ENCODE assay signal across 19 cellular contexts in the genomic region with DNA sequence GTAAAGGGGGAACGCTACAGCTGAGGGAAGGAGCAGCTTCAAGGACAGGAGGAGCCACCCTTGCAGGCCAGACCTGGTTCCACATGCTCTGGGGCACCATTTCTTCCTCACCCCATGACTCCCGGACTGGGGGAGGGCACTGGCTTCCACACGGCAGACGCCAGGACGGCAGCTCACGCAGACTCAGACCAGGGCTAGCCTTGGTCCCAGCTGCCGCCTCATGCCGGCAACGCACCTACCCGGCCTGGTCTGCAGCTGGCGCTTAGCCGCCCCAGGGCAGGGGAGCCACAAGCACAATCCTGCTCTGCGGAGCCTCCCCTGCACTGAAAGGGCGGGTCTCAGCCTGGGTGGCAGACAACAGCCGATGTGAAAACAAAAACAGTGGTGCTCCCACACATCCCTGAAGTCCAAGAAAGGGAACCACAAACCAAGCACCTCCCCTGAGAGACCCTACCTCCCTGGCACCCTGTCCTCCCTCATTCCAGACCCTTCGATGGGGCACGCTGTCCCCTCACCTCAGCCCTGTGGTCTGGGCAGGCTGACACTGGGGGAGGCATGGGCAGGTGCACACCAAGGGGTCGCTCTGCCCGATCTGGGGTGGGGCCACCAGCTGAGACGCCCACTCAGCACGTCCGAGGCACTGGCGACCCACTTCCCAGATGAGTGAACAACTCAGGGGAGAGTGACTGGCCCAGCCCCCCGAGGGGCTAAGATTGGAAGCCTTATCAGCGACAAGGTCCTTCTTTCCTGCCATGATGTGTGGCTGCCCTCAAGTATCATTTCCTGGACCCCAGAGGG.
DNase-seq lines count a peak whose midpoint lies in the region; ATAC-seq and TF ChIP-seq lines count a peak whose summit lies in the region.
"Had no signal": no experiment of that assay in that cellular context is flagged by ENCODE, and none has a peak within 500 bp of the region (broad histone marks: within the 10 kb centered on the region; RNA-seq: fewer than 3 reads in every experiment).

No MANE protein-coding gene starts in this region.

- no peaks in the 10 kb centered on the region for H3K9me3 Mint-ChIP-seq in activated CD4-positive, alpha-beta T cell treated with anti-CD3 and anti-CD28 coated beads for 36 hours (ENCODE audit: low read depth)
- H3K9me3 Mint-ChIP-seq: neural crest cell; stimulated activated naive CD8-positive, alpha-beta T cell treated with anti-CD3 and anti-CD28 coated beads, Interleukin-15, Interleukin-2, amounts not matched to agents 100 ng/mL and 50 ng/mL, for 24 hours had no signal

- H3K36me3 ChIP-seq in spleen, result peaks cover 0 to 86% (median 10%) of the 10 kb centered on the region in 6 donors

- TF ChIP-seq POLR2A in spleen (IDR thresholded peaks at IDR 0.05), result no peak

- no peak overlapping the region for H3K4me3 Mint-ChIP-seq in activated CD4-positive, alpha-beta T cell treated with anti-CD3 and anti-CD28 coated beads for 36 hours
- H3K4me3 Mint-ChIP-seq: neural crest cell; stimulated activated naive CD8-positive, alpha-beta T cell treated with anti-CD3 and anti-CD28 coated beads, Interleukin-15, Interleukin-2, amounts not matched to agents 100 ng/mL and 50 ng/mL, for 24 hours had no signal

- peaks cover 8% of the 10 kb centered on the region for H3K36me3 Mint-ChIP-seq in activated CD4-positive, alpha-beta T cell treated with anti-CD3 and anti-CD28 coated beads for 36 hours (ENCODE audit: low read depth)

- peak overlapping the region; percentile 55; the same call in 1 of the 2 replicates for H3K27ac ChIP-seq in RWPE1
- H3K27ac ChIP-seq in foreskin keratinocyte, result no peak overlapping the region
- H3K27ac ChIP-seq in spleen, result no peak overlapping the region

- ATAC-seq in foreskin keratinocyte, result peak; percentile 91
- ATAC-seq in activated CD4-positive, alpha-beta T cell treated with anti-CD3 and anti-CD28 coated beads for 36 hours, result no peak
- ATAC-seq: HCT116, PC-3 had no signal

- H3K9me3 ChIP-seq in spleen, result no peaks in the 10 kb centered on the region

- CTCF ChIA-PET in RWPE1 (lab: Yijun Ruan, JAX), result interaction anchor here (0.7 kb wide), 1 partner anchor 14 kb away, joined by 4 read pairs; no protein-coding TSS in a partner anchor
- CTCF ChIA-PET in activated CD4-positive, alpha-beta T cell treated with anti-CD3 and anti-CD28 coated beads for 36 hours (lab: Charles Lee), result no interaction called here

- H3K27ac Mint-ChIP-seq in activated CD4-positive, alpha-beta T cell treated with anti-CD3 and anti-CD28 coated beads for 36 hours, result no peak overlapping the region
- H3K27ac Mint-ChIP-seq: stimulated activated naive CD8-positive, alpha-beta T cell treated with anti-CD3 and anti-CD28 coated beads, Interleukin-15, Interleukin-2, amounts not matched to agents 100 ng/mL and 50 ng/mL, for 24 hours had no signal

- no peaks in the 10 kb centered on the region for H3K27me3 Mint-ChIP-seq in activated CD4-positive, alpha-beta T cell treated with anti-CD3 and anti-CD28 coated beads for 36 hours
- H3K27me3 Mint-ChIP-seq: stimulated activated naive CD8-positive, alpha-beta T cell treated with anti-CD3 and anti-CD28 coated beads, Interleukin-15, Interleukin-2, amounts not matched to agents 100 ng/mL and 50 ng/mL, for 24 hours had no signal

- peak; percentile 88 for DNase-seq in DMS 273 (lab: John Stamatoyannopoulos, UW; ENCODE audit: unreplicated experiment)
- no peak for DNase-seq in RWPE1 (ENCODE audit: low spot score)
- peak in 1 of 2 donors; percentile 46 for DNase-seq in foreskin keratinocyte
- peak; percentile 67 for DNase-seq in spleen
- DNase-seq in SKM-1 (lab: John Stamatoyannopoulos, UW; ENCODE audit: unreplicated experiment), result no peak
- no peak for DNase-seq in stimulated activated CD4-positive, alpha-beta T cell treated with anti-CD3 and anti-CD28 coated beads, Interleukin-4, amount 100 ng/mL, for 24 hours
- DNase-seq in activated CD4-positive, alpha-beta T cell treated with anti-CD3 and anti-CD28 coated beads for 36 hours, result no peak
- no peak for DNase-seq in dedifferentiated amniotic fluid mesenchymal stem cell (ENCODE audit: extremely low spot score)
- DNase-seq: activated gamma-delta T cell treated with Interleukin-2 at 50 U/mL for 16 hours; amygdala; caudate nucleus; effector memory CD4-positive, alpha-beta T cell; mesendoderm; MV-4-11; NCI-H2029; PC-3 had no signal

- H3K4me3 ChIP-seq in spleen, result no peak overlapping the region

- 93 to 97% (median 93%) methylated on average over 17 to 25 of the region's 25 CpGs for WGBS in spleen, 5 donors

- TF ChIP-seq CTCF in RWPE1 (conservative IDR thresholded peaks at IDR 0.05; ENCODE audit: low read depth) (no peak), foreskin keratinocyte (conservative IDR thresholded peaks at IDR 0.05) (peak; percentile 11), spleen (IDR thresholded peaks at IDR 0.05 in 8 of 11, conservative IDR thresholded peaks at IDR 0.05 in 3 of 11) (no peak)

- peaks cover 14% of the 10 kb centered on the region for H3K4me1 ChIP-seq in foreskin keratinocyte
- peaks cover 0 to 60% (median 25%) of the 10 kb centered on the region in 6 donors for H3K4me1 ChIP-seq in spleen

- H3K27me3 ChIP-seq in foreskin keratinocyte, result no peaks in the 10 kb centered on the region
- H3K27me3 ChIP-seq in spleen (replicated peaks in 1 of 7), result no peaks in the 10 kb centered on the region

- H3K4me1 Mint-ChIP-seq in activated CD4-positive, alpha-beta T cell treated with anti-CD3 and anti-CD28 coated beads for 36 hours, result no peaks in the 10 kb centered on the region

- POLR2A ChIA-PET in RWPE1 (lab: Yijun Ruan, JAX; ENCODE audit: low non-redundant PET), result no interaction called here
- POLR2A ChIA-PET in activated CD4-positive, alpha-beta T cell treated with anti-CD3 and anti-CD28 coated beads for 36 hours (lab: Charles Lee), result no interaction called here

- intact Hi-C loops in spleen (cut with DNase I; ENCODE audit: low total_unique reads), result no loop called here
- intact Hi-C loops in activated CD4-positive, alpha-beta T cell treated with anti-CD3 and anti-CD28 coated beads for 36 hours (cut with DNase I, micrococcal nuclease), result no loop called here

Comparison
In these comparisons a context has a peak if more than half of its experiments do, and no peak if none do; other contexts are left out.
1. DNase-seq: peak in DMS 273 (single experiment) and spleen (single experiment); none in RWPE1 (single experiment), SKM-1 (single experiment), stimulated activated CD4-positive, alpha-beta T cell treated with anti-CD3 and anti-CD28 coated beads, Interleukin-4, amount 100 ng/mL, for 24 hours (single experiment), activated CD4-positive, alpha-beta T cell treated with anti-CD3 and anti-CD28 coated beads for 36 hours (single experiment) and dedifferentiated amniotic fluid mesenchymal stem cell (single experiment).